8 cellular contexts compared by ENCODE assay signal in the genomic region with DNA sequence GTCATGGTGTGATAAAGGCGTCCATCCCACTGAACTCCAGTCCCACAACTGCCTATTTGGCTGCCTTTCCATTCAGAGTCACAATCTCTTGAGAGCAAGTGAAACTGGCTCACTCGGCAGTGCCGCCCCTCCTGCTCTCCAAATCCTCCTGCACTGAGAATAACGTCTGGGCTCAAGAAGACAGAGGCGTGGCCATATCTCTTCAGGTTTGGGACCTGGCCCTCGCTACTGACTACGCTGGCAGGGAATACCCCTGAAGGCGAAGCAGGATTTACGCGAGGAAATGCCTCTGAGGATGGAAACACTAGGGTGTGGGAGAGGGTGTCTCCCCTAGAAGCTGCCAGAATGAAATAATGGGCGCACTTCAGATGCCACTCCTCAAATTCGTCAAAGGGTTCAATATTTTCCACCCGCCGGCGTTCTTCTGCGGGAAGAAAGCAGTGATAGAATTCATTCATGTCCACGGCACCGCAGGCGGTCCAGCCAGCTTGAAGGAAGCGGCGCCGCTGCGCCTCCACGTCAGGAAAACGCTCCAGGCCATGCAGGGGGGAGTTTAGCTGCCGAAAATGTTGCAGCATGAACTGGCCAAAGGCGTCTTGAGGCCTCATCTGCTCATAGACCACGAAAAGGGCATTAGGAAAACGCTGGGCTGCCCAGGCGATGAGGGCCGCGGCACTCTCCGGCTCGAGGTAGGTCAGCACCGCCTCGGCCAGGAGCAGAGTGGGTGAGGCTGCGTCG. TPM values are rescaled to one million over a fixed set of nuclear protein-coding genes. Genes with fewer than 3 reads are reported as not detected.
DNase-seq lines count a peak whose midpoint lies in the region; ATAC-seq, FAIRE-seq and TF ChIP-seq lines count a peak whose summit lies in the region.

No MANE protein-coding gene starts in this region.

- peaks cover 9 to 17% of the 10 kb centered on the region in 2 donors for H3K36me3 Mint-ChIP-seq in CD4-positive, alpha-beta memory T cell

- peak in 1 of 5 donors; percentile 46 for DNase-seq in CD4-positive, alpha-beta memory T cell
- DNase-seq in Jurkat, Clone E6-1 (ENCODE audit: low read depth, low spot score), result no peak
- DNase-seq in anterior cingulate cortex (lab: John Stamatoyannopoulos, UW) (peak in 33 of 58 donors; percentile 5 to 65 (median 40)), middle frontal gyrus (ENCODE audit: extremely low spot score, low spot score) (no peak), H54 (ENCODE audit: insufficient read length, low spot score) (no peak)

- H3K9me3 ChIP-seq in CD4-positive, alpha-beta memory T cell (ENCODE audit: control insufficient read depth in 1 of 2, low read length in 2 of 2), result no peaks in the 10 kb centered on the region
- H3K9me3 ChIP-seq in iPS-15b (ENCODE audit: control insufficient read depth, insufficient read depth, low read length) (no peaks in the 10 kb centered on the region), skeletal muscle satellite cell (replicated peaks; ENCODE audit: low read length) (no peaks in the 10 kb centered on the region)

- H3K9ac ChIP-seq in iPS-15b (ENCODE audit: low read depth, low read length) (peak overlapping the region; percentile 95), skeletal muscle satellite cell (ENCODE audit: low read depth, low read length) (peak overlapping the region; percentile 88)

- no peaks in the 10 kb centered on the region for H3K36me3 ChIP-seq in CD4-positive, alpha-beta memory T cell (ENCODE audit: insufficient read depth, low read length)
- no peaks in the 10 kb centered on the region for H3K36me3 ChIP-seq in iPS-15b (ENCODE audit: control insufficient read depth, insufficient read depth, low read length)
- peaks cover 10% of the 10 kb centered on the region for H3K36me3 ChIP-seq in skeletal muscle satellite cell (ENCODE audit: insufficient read depth, low read length)

- intact Hi-C loops in CD4-positive, alpha-beta memory T cell (cut with micrococcal nuclease), result no loop called here

- no peak for FAIRE-seq in H54 (lab: Jason Lieb, UNC)

- POLR2A ChIA-PET in CD4-positive, alpha-beta memory T cell (lab: Charles Lee; ENCODE audit: partially characterized antibody), result interaction anchor here (0.8 to 1.5 kb wide), 6 partner anchors 41 to 463 kb away, joined by 3 to 8 read pairs (median 4); a partner anchor contains a TSS

- peak overlapping the region; percentile 98 to 100 (median 99) for H3K27ac Mint-ChIP-seq in CD4-positive, alpha-beta memory T cell

- CTCF ChIA-PET in CD4-positive, alpha-beta memory T cell (lab: Charles Lee; ENCODE audit: partially characterized antibody), result interaction anchor here (1.5 kb wide), 2 partner anchors 41 to 104 kb away, joined by 3 to 4 read pairs; a partner anchor contains a TSS

- peak overlapping the region; percentile 90 for H3K27ac ChIP-seq in CD4-positive, alpha-beta memory T cell (ENCODE audit: low read depth, low read length)

- H3K27me3 Mint-ChIP-seq in CD4-positive, alpha-beta memory T cell, result peaks cover 0 to 3% of the 10 kb centered on the region in 2 donors

- H3K4me3 ChIP-seq in CD4-positive, alpha-beta memory T cell (ENCODE audit: low read length in 2 of 2), result peak overlapping the region; percentile 67 to 91
- peak overlapping the region; percentile 98 for H3K4me3 ChIP-seq in Jurkat, Clone E6-1 (ENCODE audit: low read length)
- H3K4me3 ChIP-seq in iPS-15b (ENCODE audit: low read depth, low read length), result peak overlapping the region; percentile 88
- H3K4me3 ChIP-seq in skeletal muscle satellite cell (ENCODE audit: low read length), result peak overlapping the region; percentile 93

- H3K4me1 Mint-ChIP-seq in CD4-positive, alpha-beta memory T cell, result peaks cover 16 to 50% (median 31%) of the 10 kb centered on the region in 4 donors

- no peaks in the 10 kb centered on the region for H3K27me3 ChIP-seq in CD4-positive, alpha-beta memory T cell (ENCODE audit: insufficient read depth, low read length)
- H3K27me3 ChIP-seq in iPS-15b (ENCODE audit: control insufficient read depth, insufficient read depth, low read length) (peaks cover 4% of the 10 kb centered on the region), skeletal muscle satellite cell (ENCODE audit: control insufficient read depth, insufficient read depth, low read length) (no peaks in the 10 kb centered on the region)

- no peak for ATAC-seq in GM18502 (IDR thresholded peaks at IDR 0.05; ENCODE audit: poor library complexity, unreplicated experiment)

- TF ChIP-seq POLR2A in H54 (IDR thresholded peaks at IDR 0.05; ENCODE audit: low read depth, low read length), result no peak

- H3K4me3 Mint-ChIP-seq in CD4-positive, alpha-beta memory T cell, result peak overlapping the region; percentile 94 to 99 (median 96)

- H3K9me3 Mint-ChIP-seq in CD4-positive, alpha-beta memory T cell, result peaks cover 0 to 6% (median 0%) of the 10 kb centered on the region in 8 donors

- peak overlapping the region; percentile 100 for H3K4me2 ChIP-seq in skeletal muscle satellite cell (ENCODE audit: low read length)

- peaks cover 22% of the 10 kb centered on the region for H3K4me1 ChIP-seq in CD4-positive, alpha-beta memory T cell (ENCODE audit: insufficient read depth, low read length)
- H3K4me1 ChIP-seq in iPS-15b (ENCODE audit: control insufficient read depth, insufficient read depth, low read length) (peaks cover 3% of the 10 kb centered on the region), skeletal muscle satellite cell (ENCODE audit: control insufficient read depth, insufficient read depth, low read length) (peaks cover 18% of the 10 kb centered on the region)

RNA-seq across cellular contexts. Expression of a gene that starts 1.0 kb away (rescaled TPM):
- 10 to 100 TPM; 17.0 to 17.8 TPM for total RNA-seq in CD4-positive, alpha-beta memory T cell
- 1 to 10 TPM; 3.3 to 5.6 TPM for polyA plus RNA-seq in CD4-positive, alpha-beta memory T cell
- polyA plus RNA-seq in Jurkat, Clone E6-1 (2012; ENCODE audit: insufficient read depth, insufficient read length), result 16.8 TPM
- total RNA-seq in skeletal muscle satellite cell (2012; rRNA removed), result 5.3 and 8.1 TPM in 2 replicates

RNA-seq across cellular contexts. Expression of a gene that starts 27.3 kb away (rescaled TPM):
- total RNA-seq in CD4-positive, alpha-beta memory T cell, result not detected
- not detected for polyA plus RNA-seq in CD4-positive, alpha-beta memory T cell
- polyA plus RNA-seq in Jurkat, Clone E6-1 (2012; ENCODE audit: insufficient read depth, insufficient read length), result not detected
- total RNA-seq in skeletal muscle satellite cell (2012; rRNA removed), result not detected in 2 replicates

RNA-seq across cellular contexts. Expression of a gene that starts 41.5 kb away (rescaled TPM):
- 10 to 100 TPM; 34.8 to 36.4 TPM for total RNA-seq in CD4-positive, alpha-beta memory T cell
- polyA plus RNA-seq in CD4-positive, alpha-beta memory T cell, result 1 to 10 TPM; 1.4 to 7.6 TPM
- 15.5 TPM for polyA plus RNA-seq in Jurkat, Clone E6-1 (2012; ENCODE audit: insufficient read depth, insufficient read length)
- 15.2 and 20.5 TPM in 2 replicates for total RNA-seq in skeletal muscle satellite cell (2012; rRNA removed)

RNA-seq across cellular contexts. Expression of a gene that starts 41.5 kb away (rescaled TPM):
- 10 to 100 TPM; 23.6 to 23.9 TPM for total RNA-seq in CD4-positive, alpha-beta memory T cell
- polyA plus RNA-seq in CD4-positive, alpha-beta memory T cell, result 10 to 100 TPM; 10.2 to 12.1 TPM
- polyA plus RNA-seq in Jurkat, Clone E6-1 (2012; ENCODE audit: insufficient read depth, insufficient read length), result 32.4 TPM
- total RNA-seq in skeletal muscle satellite cell (2012; rRNA removed), result 10.6 and 10.7 TPM in 2 replicates

Comparison
In these comparisons a context has a peak if more than half of its experiments do, and no peak if none do; other contexts are left out.
1. DNase-seq: peak in anterior cingulate cortex (33 of 58); none in Jurkat, Clone E6-1 (single experiment), middle frontal gyrus (single experiment) and H54 (single experiment).
2. Peak in every context shown above with its lines, with median percentiles within 50 percentile points of each other: H3K4me3 ChIP-seq.